Comparison of ENCODE assay signal across 8 cellular contexts in genomic region chr11:63573881-63574855, GRCh38. TPM values are rescaled to one million over a fixed set of nuclear protein-coding genes. Genes with fewer than 3 reads are reported as not detected.
DNase-seq lines count a peak whose midpoint lies in the region; ATAC-seq, FAIRE-seq and TF ChIP-seq lines count a peak whose summit lies in the region.

No MANE protein-coding gene starts in this region.

- no peak overlapping the region for H3K4me2 ChIP-seq in parathyroid adenoma (ENCODE audit: low read length)

- no peaks in the 10 kb centered on the region for H3K36me3 ChIP-seq in WERI-Rb-1
- H3K36me3 ChIP-seq in parathyroid adenoma (ENCODE audit: control insufficient read depth, insufficient read depth, low read length), result no peaks in the 10 kb centered on the region

- DNase-seq in Daoy (ENCODE audit: low read depth), result peak; percentile 79
- DNase-seq in WERI-Rb-1, result peak; percentile 9
- peak; percentile 84 for DNase-seq in fibroblast of the aortic adventitia (ENCODE audit: low read depth)
- DNase-seq in ecto neural progenitor cell (ENCODE audit: low spot score), result no peak
- no peak for DNase-seq in frontal cortex (ENCODE audit: low spot score in 2 of 2)
- DNase-seq in NCI-H128 (lab: John Stamatoyannopoulos, UW; ENCODE audit: unreplicated experiment), result no peak

- no peaks in the 10 kb centered on the region for H3K79me2 ChIP-seq in parathyroid adenoma

- FAIRE-seq in frontal cortex (lab: Jason Lieb, UNC), result no peak

- peak; percentile 66 for ATAC-seq in HG03135 (IDR thresholded peaks at IDR 0.05; ENCODE audit: unreplicated experiment)

- TF ChIP-seq CTCF in WERI-Rb-1 (IDR thresholded peaks at IDR 0.05; ENCODE audit: low read depth, low read length) (no peak), fibroblast of the aortic adventitia (IDR thresholded peaks at IDR 0.05; ENCODE audit: insufficient read depth, low read length) (no peak), parathyroid adenoma (IDR thresholded peaks at IDR 0.05) (no peak)

- H3K4me3 ChIP-seq in WERI-Rb-1 (ENCODE audit: low read depth, low read length), result no peak overlapping the region
- H3K4me3 ChIP-seq in fibroblast of the aortic adventitia (ENCODE audit: low read depth, low read length), result peak overlapping the region; percentile 43
- H3K4me3 ChIP-seq in parathyroid adenoma (ENCODE audit: low read depth, low read length), result no peak overlapping the region

- H3K9me3 ChIP-seq in WERI-Rb-1 (ENCODE audit: severe bottlenecking) (no peaks in the 10 kb centered on the region), parathyroid adenoma (ENCODE audit: control insufficient read depth, low read length) (no peaks in the 10 kb centered on the region)

- no peak overlapping the region for H3K9ac ChIP-seq in parathyroid adenoma

- H3K27ac ChIP-seq in WERI-Rb-1 (no peak overlapping the region), parathyroid adenoma (peak overlapping the region; percentile 53)

- H2AFZ ChIP-seq in parathyroid adenoma, result peak overlapping the region; percentile 42

- H3K27me3 ChIP-seq in WERI-Rb-1 (ENCODE audit: insufficient read depth, low read depth, severe bottlenecking), result no peaks in the 10 kb centered on the region
- no peaks in the 10 kb centered on the region for H3K27me3 ChIP-seq in parathyroid adenoma (ENCODE audit: control insufficient read depth, insufficient read depth, low read length)

- H3K4me1 ChIP-seq in parathyroid adenoma, result peaks cover 4% of the 10 kb centered on the region

RNA-seq across cellular contexts. Expression of gene PLAAT2, which starts 11.0 kb away (rescaled TPM):
- total RNA-seq in Daoy (2014; rRNA removed; shearing (Covaris generic)), result 4.1 TPM in 1 of 2 replicates, not detected in the other
- total RNA-seq in fibroblast of the aortic adventitia (ENCODE audit: low replicate concordance), result not detected in 2 replicates
- total RNA-seq in frontal cortex, result not detected

RNA-seq across cellular contexts. Expression of gene PLAAT4, which starts 37.6 kb away (rescaled TPM):
- 18.3 and 29.6 TPM in 2 replicates for total RNA-seq in Daoy (2014; rRNA removed; shearing (Covaris generic))
- 16.6 and 233 TPM in 2 replicates for total RNA-seq in fibroblast of the aortic adventitia (ENCODE audit: low replicate concordance)
- total RNA-seq in frontal cortex, result 3.3 TPM

RNA-seq across cellular contexts. Expression of gene PLAAT3, which starts 40.1 kb away (rescaled TPM):
- total RNA-seq in Daoy (2014; rRNA removed; shearing (Covaris generic)), result 24.3 and 30.3 TPM in 2 replicates
- 9.0 and 71.9 TPM in 2 replicates for total RNA-seq in fibroblast of the aortic adventitia (ENCODE audit: low replicate concordance)
- 2.4 TPM for total RNA-seq in frontal cortex

Comparison
In these comparisons a context has a peak if more than half of its experiments do, and no peak if none do; other contexts are left out.
1. DNase-seq: peak in Daoy (single experiment), WERI-Rb-1 (single experiment) and fibroblast of the aortic adventitia (single experiment); none in ecto neural progenitor cell (single experiment), frontal cortex (0 of 2) and NCI-H128 (single experiment).